ENCODE assay signal across 1 cellular context in the genomic region with DNA sequence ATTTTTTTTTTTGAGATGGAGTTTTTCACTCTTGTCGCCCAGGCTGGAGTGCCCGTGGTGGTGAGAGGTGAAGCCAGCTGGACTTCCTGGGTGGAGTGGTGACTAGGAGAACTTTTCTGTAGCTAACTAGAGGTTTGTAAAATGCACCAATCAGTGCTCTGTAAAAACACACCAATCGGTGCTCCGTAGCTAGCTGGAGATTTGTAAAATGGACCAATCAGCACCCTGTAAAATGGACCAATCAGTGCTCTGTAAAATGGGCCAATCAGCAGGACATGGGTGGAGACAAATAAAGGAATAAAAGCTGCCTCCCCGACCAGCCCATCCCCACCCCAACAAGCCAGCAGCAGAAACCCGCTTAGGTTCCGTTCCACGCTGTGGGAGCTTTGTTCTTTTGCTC.
TF ChIP-seq lines count a peak whose summit lies in the region.

No MANE protein-coding gene starts in this region.

TF ChIP-seq in GM12878, 131 proteins besides CTCF, POLR2A, EP300 and RAD21:
- TF ChIP-seq JUNB (IDR thresholded peaks at IDR 0.05) (no peak), BRCA1 (IDR thresholded peaks at IDR 0.05; ENCODE audit: low read depth, low read length) (no peak), RAD51 (IDR thresholded peaks at IDR 0.05) (no peak), FOXM1 (IDR thresholded peaks at IDR 0.05; ENCODE audit: low read depth, low read length) (no peak), SMARCA5 (IDR thresholded peaks at IDR 0.05) (no peak), IKZF2 (IDR thresholded peaks at IDR 0.05) (no peak), RB1 (IDR thresholded peaks at IDR 0.05; ENCODE audit: borderline replicate concordance) (no peak), ZNF274 (IDR thresholded peaks at IDR 0.05; ENCODE audit: insufficient read depth, insufficient read length) (no peak), PML (IDR thresholded peaks at IDR 0.05; ENCODE audit: low read length) (no peak), TARDBP (IDR thresholded peaks at IDR 0.05; ENCODE audit: borderline replicate concordance) (no peak), USF2 (IDR thresholded peaks at IDR 0.05; ENCODE audit: borderline replicate concordance, low read depth, low read length) (no peak), MXI1 (IDR thresholded peaks at IDR 0.05; ENCODE audit: low read depth, low read length) (no peak), ZBED1 (IDR thresholded peaks at IDR 0.05; ENCODE audit: borderline replicate concordance) (no peak)
- TF ChIP-seq, protein P1, sequence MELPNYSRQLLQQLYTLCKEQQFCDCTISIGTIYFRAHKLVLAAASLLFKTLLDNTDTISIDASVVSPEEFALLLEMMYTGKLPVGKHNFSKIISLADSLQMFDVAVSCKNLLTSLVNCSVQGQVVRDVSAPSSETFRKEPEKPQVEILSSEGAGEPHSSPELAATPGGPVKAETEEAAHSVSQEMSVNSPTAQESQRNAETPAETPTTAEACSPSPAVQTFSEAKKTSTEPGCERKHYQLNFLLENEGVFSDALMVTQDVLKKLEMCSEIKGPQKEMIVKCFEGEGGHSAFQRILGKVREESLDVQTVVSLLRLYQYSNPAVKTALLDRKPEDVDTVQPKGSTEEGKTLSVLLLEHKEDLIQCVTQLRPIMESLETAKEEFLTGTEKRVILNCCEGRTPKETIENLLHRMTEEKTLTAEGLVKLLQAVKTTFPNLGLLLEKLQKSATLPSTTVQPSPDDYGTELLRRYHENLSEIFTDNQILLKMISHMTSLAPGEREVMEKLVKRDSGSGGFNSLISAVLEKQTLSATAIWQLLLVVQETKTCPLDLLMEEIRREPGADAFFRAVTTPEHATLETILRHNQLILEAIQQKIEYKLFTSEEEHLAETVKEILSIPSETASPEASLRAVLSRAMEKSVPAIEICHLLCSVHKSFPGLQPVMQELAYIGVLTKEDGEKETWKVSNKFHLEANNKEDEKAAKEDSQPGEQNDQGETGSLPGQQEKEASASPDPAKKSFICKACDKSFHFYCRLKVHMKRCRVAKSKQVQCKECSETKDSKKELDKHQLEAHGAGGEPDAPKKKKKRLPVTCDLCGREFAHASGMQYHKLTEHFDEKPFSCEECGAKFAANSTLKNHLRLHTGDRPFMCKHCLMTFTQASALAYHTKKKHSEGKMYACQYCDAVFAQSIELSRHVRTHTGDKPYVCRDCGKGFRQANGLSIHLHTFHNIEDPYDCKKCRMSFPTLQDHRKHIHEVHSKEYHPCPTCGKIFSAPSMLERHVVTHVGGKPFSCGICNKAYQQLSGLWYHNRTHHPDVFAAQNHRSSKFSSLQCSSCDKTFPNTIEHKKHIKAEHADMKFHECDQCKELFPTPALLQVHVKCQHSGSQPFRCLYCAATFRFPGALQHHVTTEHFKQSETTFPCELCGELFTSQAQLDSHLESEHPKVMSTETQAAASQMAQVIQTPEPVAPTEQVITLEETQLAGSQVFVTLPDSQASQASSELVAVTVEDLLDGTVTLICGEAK (IDR thresholded peaks at IDR 0.05; ENCODE audit: borderline replicate concordance): no peak
TF ChIP-seq in GM12878: peak in this region for 0.
